Comparison of ENCODE assay signal across 1 cellular context in the genomic region with DNA sequence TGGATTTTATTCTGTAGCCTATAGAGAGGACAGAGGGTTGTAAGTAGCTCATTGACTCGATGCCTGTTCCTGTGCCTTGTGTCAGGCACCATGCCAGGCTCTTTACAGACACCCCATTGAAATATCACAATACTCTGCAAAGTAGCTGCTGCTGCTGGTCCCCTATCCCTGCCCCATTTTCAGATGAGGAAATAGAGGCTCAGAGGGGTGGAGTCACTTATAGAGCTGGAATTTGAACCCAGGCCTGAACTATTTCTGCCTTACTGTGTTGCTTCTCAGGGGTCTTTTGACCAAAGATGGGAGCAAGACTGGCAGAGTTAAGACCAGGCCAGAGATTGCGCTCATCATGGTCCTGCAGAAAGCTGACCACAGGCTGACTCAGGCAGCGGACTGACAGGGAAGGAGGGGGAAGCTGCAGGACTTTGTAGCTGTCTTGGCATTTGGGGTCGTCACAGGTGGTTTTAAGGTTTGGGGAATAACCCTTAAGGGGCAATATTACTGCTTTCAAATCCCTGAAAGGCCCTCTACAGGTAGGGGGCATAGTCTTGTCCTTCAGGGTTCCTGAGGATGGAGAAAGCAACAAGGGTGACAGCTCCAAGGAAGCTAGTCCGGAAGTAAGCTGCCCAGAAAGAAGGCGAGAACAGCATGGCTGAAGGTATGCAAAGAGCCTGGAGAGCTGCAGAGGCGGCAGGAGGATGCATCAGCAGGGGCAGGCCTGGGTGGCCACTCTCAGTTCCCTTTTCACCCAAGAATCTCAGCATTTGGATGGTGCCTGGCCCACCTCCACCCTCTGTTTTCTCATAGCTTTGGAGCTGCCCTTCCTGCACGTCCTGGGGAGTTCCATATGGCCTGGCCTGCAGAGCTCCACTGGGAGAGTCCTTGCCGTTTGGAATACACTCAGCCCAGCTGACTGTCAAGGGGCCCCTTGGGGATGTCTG.
TF ChIP-seq lines count a peak whose summit lies in the region.

No MANE protein-coding gene starts in this region.

TF ChIP-seq in HEK293, 187 proteins besides CTCF, POLR2A, EP300 and RAD21 (continued from another document):
- TF ChIP-seq, protein P1, sequence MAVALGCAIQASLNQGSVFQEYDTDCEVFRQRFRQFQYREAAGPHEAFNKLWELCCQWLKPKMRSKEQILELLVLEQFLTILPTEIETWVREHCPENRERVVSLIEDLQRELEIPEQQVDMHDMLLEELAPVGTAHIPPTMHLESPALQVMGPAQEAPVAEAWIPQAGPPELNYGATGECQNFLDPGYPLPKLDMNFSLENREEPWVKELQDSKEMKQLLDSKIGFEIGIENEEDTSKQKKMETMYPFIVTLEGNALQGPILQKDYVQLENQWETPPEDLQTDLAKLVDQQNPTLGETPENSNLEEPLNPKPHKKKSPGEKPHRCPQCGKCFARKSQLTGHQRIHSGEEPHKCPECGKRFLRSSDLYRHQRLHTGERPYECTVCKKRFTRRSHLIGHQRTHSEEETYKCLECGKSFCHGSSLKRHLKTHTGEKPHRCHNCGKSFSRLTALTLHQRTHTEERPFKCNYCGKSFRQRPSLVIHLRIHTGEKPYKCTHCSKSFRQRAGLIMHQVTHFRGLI (tag by site-specific recombination; IDR thresholded peaks at IDR 0.05), result no peak
- no peak for TF ChIP-seq GLI4 (tag by site-specific recombination; IDR thresholded peaks at IDR 0.05)
- TF ChIP-seq ZNF302 (tag by site-specific recombination; IDR thresholded peaks at IDR 0.05; ENCODE audit: low read depth), result no peak
- TF ChIP-seq ZIC2 (tag by site-specific recombination; IDR thresholded peaks at IDR 0.05), result peak; percentile 48
- TF ChIP-seq ZNF596 (tag by site-specific recombination; IDR thresholded peaks at IDR 0.05), result no peak
- TF ChIP-seq ZNF837 (tag by site-specific recombination; IDR thresholded peaks at IDR 0.05), result no peak
- TF ChIP-seq, protein P2, sequence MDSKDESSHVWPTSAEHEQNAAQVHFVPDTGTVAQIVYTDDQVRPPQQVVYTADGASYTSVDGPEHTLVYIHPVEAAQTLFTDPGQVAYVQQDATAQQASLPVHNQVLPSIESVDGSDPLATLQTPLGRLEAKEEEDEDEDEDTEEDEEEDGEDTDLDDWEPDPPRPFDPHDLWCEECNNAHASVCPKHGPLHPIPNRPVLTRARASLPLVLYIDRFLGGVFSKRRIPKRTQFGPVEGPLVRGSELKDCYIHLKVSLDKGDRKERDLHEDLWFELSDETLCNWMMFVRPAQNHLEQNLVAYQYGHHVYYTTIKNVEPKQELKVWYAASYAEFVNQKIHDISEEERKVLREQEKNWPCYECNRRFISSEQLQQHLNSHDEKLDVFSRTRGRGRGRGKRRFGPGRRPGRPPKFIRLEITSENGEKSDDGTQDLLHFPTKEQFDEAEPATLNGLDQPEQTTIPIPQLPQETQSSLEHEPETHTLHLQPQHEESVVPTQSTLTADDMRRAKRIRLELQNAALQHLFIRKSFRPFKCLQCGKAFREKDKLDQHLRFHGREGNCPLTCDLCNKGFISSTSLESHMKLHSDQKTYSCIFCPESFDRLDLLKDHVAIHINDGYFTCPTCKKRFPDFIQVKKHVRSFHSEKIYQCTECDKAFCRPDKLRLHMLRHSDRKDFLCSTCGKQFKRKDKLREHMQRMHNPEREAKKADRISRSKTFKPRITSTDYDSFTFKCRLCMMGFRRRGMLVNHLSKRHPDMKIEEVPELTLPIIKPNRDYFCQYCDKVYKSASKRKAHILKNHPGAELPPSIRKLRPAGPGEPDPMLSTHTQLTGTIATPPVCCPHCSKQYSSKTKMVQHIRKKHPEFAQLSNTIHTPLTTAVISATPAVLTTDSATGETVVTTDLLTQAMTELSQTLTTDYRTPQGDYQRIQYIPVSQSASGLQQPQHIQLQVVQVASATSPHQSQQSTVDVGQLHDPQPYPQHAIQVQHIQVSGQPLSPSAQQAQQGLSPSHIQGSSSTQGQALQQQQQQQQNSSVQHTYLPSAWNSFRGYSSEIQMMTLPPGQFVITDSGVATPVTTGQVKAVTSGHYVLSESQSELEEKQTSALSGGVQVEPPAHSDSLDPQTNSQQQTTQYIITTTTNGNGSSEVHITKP (tag by site-specific recombination; IDR thresholded peaks at IDR 0.05), result peak; percentile 56
- TF ChIP-seq, protein P3, sequence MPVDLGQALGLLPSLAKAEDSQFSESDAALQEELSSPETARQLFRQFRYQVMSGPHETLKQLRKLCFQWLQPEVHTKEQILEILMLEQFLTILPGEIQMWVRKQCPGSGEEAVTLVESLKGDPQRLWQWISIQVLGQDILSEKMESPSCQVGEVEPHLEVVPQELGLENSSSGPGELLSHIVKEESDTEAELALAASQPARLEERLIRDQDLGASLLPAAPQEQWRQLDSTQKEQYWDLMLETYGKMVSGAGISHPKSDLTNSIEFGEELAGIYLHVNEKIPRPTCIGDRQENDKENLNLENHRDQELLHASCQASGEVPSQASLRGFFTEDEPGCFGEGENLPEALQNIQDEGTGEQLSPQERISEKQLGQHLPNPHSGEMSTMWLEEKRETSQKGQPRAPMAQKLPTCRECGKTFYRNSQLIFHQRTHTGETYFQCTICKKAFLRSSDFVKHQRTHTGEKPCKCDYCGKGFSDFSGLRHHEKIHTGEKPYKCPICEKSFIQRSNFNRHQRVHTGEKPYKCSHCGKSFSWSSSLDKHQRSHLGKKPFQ (tag by site-specific recombination; IDR thresholded peaks at IDR 0.05), result no peak
